ENCODE assay signal across 8 cellular contexts in genomic region chr10:33134011-33134751, GRCh38.
DNase-seq lines count a peak whose midpoint lies in the region; ATAC-seq, FAIRE-seq and TF ChIP-seq lines count a peak whose summit lies in the region.

No MANE protein-coding gene starts in this region.

- intact Hi-C loops in activated naive CD4-positive, alpha-beta T cell treated with anti-CD3 and anti-CD28 coated beads for 36 hours (cut with micrococcal nuclease), result loop anchor here (1.0 to 10.0 kb wide), 14 partner anchors 8 to 1389 kb away; partner anchors contain the start of gene CCDC7

- peaks cover 78% of the 10 kb centered on the region for H3K4me1 Mint-ChIP-seq in activated naive CD4-positive, alpha-beta T cell treated with anti-CD3 and anti-CD28 coated beads for 36 hours (ENCODE audit: low read depth)

- no peaks in the 10 kb centered on the region for H3K27me3 Mint-ChIP-seq in activated naive CD4-positive, alpha-beta T cell treated with anti-CD3 and anti-CD28 coated beads for 36 hours (ENCODE audit: low read depth)

- CTCF ChIA-PET in activated naive CD4-positive, alpha-beta T cell treated with anti-CD3 and anti-CD28 coated beads for 36 hours (lab: Charles Lee), result interaction anchor here (0.6 to 2.4 kb wide), 6 partner anchors 10 to 125 kb away, joined by 3 to 9 read pairs (median 5); no protein-coding TSS in a partner anchor

- peak; percentile 41 for DNase-seq in Ammon's horn (ENCODE audit: low spot score)
- DNase-seq in RCC 7860 (ENCODE audit: low spot score), result peak; percentile 100
- peak; percentile 88 for DNase-seq in activated naive CD4-positive, alpha-beta T cell treated with anti-CD3 and anti-CD28 coated beads for 36 hours
- DNase-seq in kidney glomerular epithelial cell (lab: John Stamatoyannopoulos, UW), result peak; percentile 99
- peak; percentile 66 to 75 for DNase-seq in stimulated activated CD8-positive, alpha-beta memory T cell treated with anti-CD3 and anti-CD28 coated beads, Interleukin-15, amount 100 ng/mL, for 48 hours (ENCODE audit: low read depth in 2 of 2)
- DNase-seq in NCI-H1105 (lab: John Stamatoyannopoulos, UW), result no peak
- DNase-seq in GM13977 (ENCODE audit: low spot score), result no peak

- peak overlapping the region; percentile 41 for H3K4me3 Mint-ChIP-seq in activated naive CD4-positive, alpha-beta T cell treated with anti-CD3 and anti-CD28 coated beads for 36 hours

- peak overlapping the region; percentile 79 for H3K27ac Mint-ChIP-seq in activated naive CD4-positive, alpha-beta T cell treated with anti-CD3 and anti-CD28 coated beads for 36 hours

- in situ Hi-C loops in GM13977 (cut with MboI; ENCODE audit: low pct_unique_long_range_greater_than_20kb, low sequenced_read_pairs, unreplicated experiment), result no loop called here

- no peak for TF ChIP-seq CTCF in GM13977 (IDR thresholded peaks at IDR 0.05; ENCODE audit: extremely low read depth, insufficient read depth, missing control alignments)

- H3K36me3 Mint-ChIP-seq in activated naive CD4-positive, alpha-beta T cell treated with anti-CD3 and anti-CD28 coated beads for 36 hours (ENCODE audit: low read depth), result no peaks in the 10 kb centered on the region

- peak; percentile 66 for ATAC-seq in GM21717 (IDR thresholded peaks at IDR 0.05; ENCODE audit: unreplicated experiment)

- no peaks in the 10 kb centered on the region for H3K9me3 Mint-ChIP-seq in activated naive CD4-positive, alpha-beta T cell treated with anti-CD3 and anti-CD28 coated beads for 36 hours

- FAIRE-seq in RCC 7860 (lab: Jason Lieb, UNC), result peak; percentile 99

Comparison
In these comparisons a context has a peak if more than half of its experiments do, and no peak if none do; other contexts are left out.
1. DNase-seq: peak in Ammon's horn (single experiment), RCC 7860 (single experiment), activated naive CD4-positive, alpha-beta T cell treated with anti-CD3 and anti-CD28 coated beads for 36 hours (single experiment), kidney glomerular epithelial cell (single experiment) and stimulated activated CD8-positive, alpha-beta memory T cell treated with anti-CD3 and anti-CD28 coated beads, Interleukin-15, amount 100 ng/mL, for 48 hours (2 of 2); none in NCI-H1105 (single experiment) and GM13977 (single experiment).